In genomic region chr15:83014205-83014653, GRCh38 we compare ENCODE assay signal across 15 cellular contexts. TPM values are rescaled to one million over a fixed set of nuclear protein-coding genes. Genes with fewer than 3 reads are reported as not detected.
DNase-seq lines count a peak whose midpoint lies in the region; ATAC-seq, FAIRE-seq and TF ChIP-seq lines count a peak whose summit lies in the region.
"Had no signal": no experiment of that assay in that cellular context is flagged by ENCODE, and none has a peak within 500 bp of the region (broad histone marks: within the 10 kb centered on the region; RNA-seq: fewer than 3 reads in every experiment).

No MANE protein-coding gene starts in this region.

- peaks cover 21% of the 10 kb centered on the region for H3K4me1 ChIP-seq in CD4-positive, CD25-positive, alpha-beta regulatory T cell (ENCODE audit: control insufficient read depth, insufficient read depth, low read length, poor library complexity, severe bottlenecking)
- peaks cover 31% of the 10 kb centered on the region for H3K4me1 ChIP-seq in CD8-positive, alpha-beta memory T cell (ENCODE audit: insufficient read depth, low read length)

- POLR2A ChIA-PET in CD8-positive, alpha-beta memory T cell (lab: Charles Lee), result no interaction called here

- peak overlapping the region; percentile 61 to 74 (median 73) for H3K27ac Mint-ChIP-seq in CD4-positive, CD25-positive, alpha-beta regulatory T cell
- H3K27ac Mint-ChIP-seq in CD8-positive, alpha-beta memory T cell, result peak overlapping the region in 7 of 8 donors; percentile 18 to 80 (median 51)
- H3K27ac Mint-ChIP-seq in T-helper 1 cell treated with Interleukin-12 subunit alpha and Interleukin-12 subunit beta and Interleukin-4 antibody, amounts not matched to agents 30 μg/mL and 1 μg/mL, for 36 hours, result peak overlapping the region; percentile 51

- H3K4me3 ChIP-seq in CD4-positive, CD25-positive, alpha-beta regulatory T cell (ENCODE audit: low read depth, low read length), result no peak overlapping the region
- H3K4me3 ChIP-seq in CD8-positive, alpha-beta memory T cell (ENCODE audit: low read length), result no peak overlapping the region
- H3K4me3 ChIP-seq: HAP-1, heart left ventricle, vagina had no signal

- no peak for FAIRE-seq in GM12892 (lab: Jason Lieb, UNC)

- H3K27me3 Mint-ChIP-seq in CD4-positive, CD25-positive, alpha-beta regulatory T cell, result no peaks in the 10 kb centered on the region
- peaks cover 0 to 1% of the 10 kb centered on the region in 2 donors for H3K27me3 Mint-ChIP-seq in CD8-positive, alpha-beta memory T cell
- H3K27me3 Mint-ChIP-seq in T-helper 1 cell treated with Interleukin-12 subunit alpha and Interleukin-12 subunit beta and Interleukin-4 antibody, amounts not matched to agents 30 μg/mL and 1 μg/mL, for 36 hours (ENCODE audit: low read depth), result no peaks in the 10 kb centered on the region

- CTCF ChIA-PET in CD8-positive, alpha-beta memory T cell (lab: Charles Lee), result interaction anchor here (1.5 kb wide), 1 partner anchor 14 kb away, joined by 4 read pairs; no protein-coding TSS in a partner anchor

- H3K36me3 Mint-ChIP-seq in CD4-positive, CD25-positive, alpha-beta regulatory T cell, result no peaks in the 10 kb centered on the region
- H3K36me3 Mint-ChIP-seq in CD8-positive, alpha-beta memory T cell, result peaks cover 0 to 46% (median 4%) of the 10 kb centered on the region in 3 donors
- H3K36me3 Mint-ChIP-seq in T-helper 1 cell treated with Interleukin-12 subunit alpha and Interleukin-12 subunit beta and Interleukin-4 antibody, amounts not matched to agents 30 μg/mL and 1 μg/mL, for 36 hours (ENCODE audit: low read depth), result peaks cover 29% of the 10 kb centered on the region

- DNase-seq in CD4-positive, CD25-positive, alpha-beta regulatory T cell, result peak in 1 of 3 donors; percentile 15
- no peak for DNase-seq in CD8-positive, alpha-beta memory T cell
- DNase-seq in left kidney (ENCODE audit: low read depth, low spot score) (peak; percentile 33), GM12892 (ENCODE audit: insufficient read length) (no peak), NOMO-1 (lab: John Stamatoyannopoulos, UW; ENCODE audit: unreplicated experiment in 2 of 2) (no peak)
- DNase-seq: cortex of kidney; heart left ventricle; kidney glomerular epithelial cell; NCI-H510A treated with DMSO at 0.1 percent for 48 hours; stimulated activated naive CD4-positive, alpha-beta T cell treated with Interleukin-2 at 50 U/mL for 16 hours had no signal

- no peaks in the 10 kb centered on the region for H3K9me3 Mint-ChIP-seq in CD4-positive, CD25-positive, alpha-beta regulatory T cell
- no peaks in the 10 kb centered on the region for H3K9me3 Mint-ChIP-seq in CD8-positive, alpha-beta memory T cell
- no peaks in the 10 kb centered on the region for H3K9me3 Mint-ChIP-seq in T-helper 1 cell treated with Interleukin-12 subunit alpha and Interleukin-12 subunit beta and Interleukin-4 antibody, amounts not matched to agents 30 μg/mL and 1 μg/mL, for 36 hours

- H3K27me3 ChIP-seq in CD4-positive, CD25-positive, alpha-beta regulatory T cell (ENCODE audit: control insufficient read depth, insufficient read depth, low read length), result no peaks in the 10 kb centered on the region
- no peaks in the 10 kb centered on the region for H3K27me3 ChIP-seq in CD8-positive, alpha-beta memory T cell (ENCODE audit: insufficient read depth, low read length, poor library complexity, severe bottlenecking)
- H3K27me3 ChIP-seq: heart left ventricle, vagina had no signal

- H3K4me3 Mint-ChIP-seq in CD4-positive, CD25-positive, alpha-beta regulatory T cell, result peak overlapping the region in 1 of 4 donors; percentile 30
- no peak overlapping the region for H3K4me3 Mint-ChIP-seq in CD8-positive, alpha-beta memory T cell
- no peak overlapping the region for H3K4me3 Mint-ChIP-seq in T-helper 1 cell treated with Interleukin-12 subunit alpha and Interleukin-12 subunit beta and Interleukin-4 antibody, amounts not matched to agents 30 μg/mL and 1 μg/mL, for 36 hours

- H3K36me3 ChIP-seq in CD4-positive, CD25-positive, alpha-beta regulatory T cell (ENCODE audit: control insufficient read depth, insufficient read depth, low read length), result peaks cover 17% of the 10 kb centered on the region
- peaks cover 18% of the 10 kb centered on the region for H3K36me3 ChIP-seq in CD8-positive, alpha-beta memory T cell (ENCODE audit: insufficient read depth, low read length)

- H3K9me3 ChIP-seq in CD4-positive, CD25-positive, alpha-beta regulatory T cell (ENCODE audit: control insufficient read depth in 2 of 2, low read length in 2 of 2), result no peaks in the 10 kb centered on the region
- no peaks in the 10 kb centered on the region for H3K9me3 ChIP-seq in CD8-positive, alpha-beta memory T cell (ENCODE audit: low read length)
- H3K9me3 ChIP-seq: HAP-1, heart left ventricle, vagina had no signal

- no peak overlapping the region for H3K27ac ChIP-seq in CD4-positive, CD25-positive, alpha-beta regulatory T cell (ENCODE audit: insufficient read depth, low read length, poor library complexity, severe bottlenecking)
- H3K27ac ChIP-seq in CD8-positive, alpha-beta memory T cell (ENCODE audit: low read depth, low read length), result no peak overlapping the region
- H3K27ac ChIP-seq: heart left ventricle, vagina had no signal

- no peak for TF ChIP-seq POLR2A in GM12892 (IDR thresholded peaks at IDR 0.05; ENCODE audit: low read depth, low read length)

- peaks cover 33 to 62% (median 38%) of the 10 kb centered on the region in 4 donors for H3K4me1 Mint-ChIP-seq in CD4-positive, CD25-positive, alpha-beta regulatory T cell
- H3K4me1 Mint-ChIP-seq in CD8-positive, alpha-beta memory T cell, result peaks cover 40 to 54% (median 51%) of the 10 kb centered on the region in 3 donors
- peaks cover 40% of the 10 kb centered on the region for H3K4me1 Mint-ChIP-seq in T-helper 1 cell treated with Interleukin-12 subunit alpha and Interleukin-12 subunit beta and Interleukin-4 antibody, amounts not matched to agents 30 μg/mL and 1 μg/mL, for 36 hours (ENCODE audit: low read depth)

- no peak for ATAC-seq in CD4-positive, CD25-positive, alpha-beta regulatory T cell (ENCODE audit: low read depth in 2 of 2)
- no peak for ATAC-seq in GM18873 (IDR thresholded peaks at IDR 0.05; ENCODE audit: low FRiP score, unreplicated experiment)
- ATAC-seq: heart left ventricle, right cardiac atrium had no signal

RNA-seq across cellular contexts. Expression of gene C15orf40, which starts 2.8 kb away (rescaled TPM):
- 20.0 TPM for total RNA-seq in CD4-positive, CD25-positive, alpha-beta regulatory T cell
- polyA plus RNA-seq in CD4-positive, CD25-positive, alpha-beta regulatory T cell, result 10 to 100 TPM; 46.4 to 77.0 (median 57.3) TPM
- 10 to 100 TPM; 34.2 to 36.6 TPM for total RNA-seq in CD8-positive, alpha-beta memory T cell
- polyA plus RNA-seq in CD8-positive, alpha-beta memory T cell, result 58.1 TPM
- 47.3 TPM for polyA plus RNA-seq in GM12892 (2012; ENCODE audit: missing spikeins)

RNA-seq across cellular contexts. Expression of gene RAMAC, which starts 28.2 kb away (rescaled TPM):
- total RNA-seq in CD4-positive, CD25-positive, alpha-beta regulatory T cell, result 23.9 TPM
- 10 to 100 TPM; 39.3 to 48.1 (median 43.7) TPM for polyA plus RNA-seq in CD4-positive, CD25-positive, alpha-beta regulatory T cell
- 10 to 100 TPM; 27.7 to 29.6 TPM for total RNA-seq in CD8-positive, alpha-beta memory T cell
- 32.8 TPM for polyA plus RNA-seq in CD8-positive, alpha-beta memory T cell
- 36.5 TPM for polyA plus RNA-seq in GM12892 (2012; ENCODE audit: missing spikeins)

RNA-seq across cellular contexts. Expression of gene BTBD1, which starts 52.8 kb away (rescaled TPM):
- total RNA-seq in CD4-positive, CD25-positive, alpha-beta regulatory T cell, result 35.5 TPM
- 10 to 100 TPM; 41.7 to 55.5 (median 47.0) TPM for polyA plus RNA-seq in CD4-positive, CD25-positive, alpha-beta regulatory T cell
- 10 to 100 TPM; 55.5 to 57.7 TPM for total RNA-seq in CD8-positive, alpha-beta memory T cell
- polyA plus RNA-seq in CD8-positive, alpha-beta memory T cell, result 47.4 TPM
- 53.8 TPM for polyA plus RNA-seq in GM12892 (2012; ENCODE audit: missing spikeins)
